ENCODE assay signal across 1 cellular context in genomic region chr1:202805886-202806511, GRCh38.
TF ChIP-seq lines count a peak whose summit lies in the region.

No MANE protein-coding gene starts in this region.

TF ChIP-seq in IMR-90, 13 proteins besides CTCF, POLR2A, EP300 and RAD21:
- TF ChIP-seq BHLHE40 (IDR thresholded peaks at IDR 0.05; ENCODE audit: low read depth, low read length) (no peak), CEBPB (IDR thresholded peaks at IDR 0.05; ENCODE audit: low read depth, low read length) (no peak), FOS (IDR thresholded peaks at IDR 0.05; ENCODE audit: low read depth, low read length) (no peak), SMC3 (IDR thresholded peaks at IDR 0.05; ENCODE audit: low read depth, low read length) (no peak), CHD1 (IDR thresholded peaks at IDR 0.05; ENCODE audit: low read depth, low read length) (no peak), NFE2L2 (IDR thresholded peaks at IDR 0.05; ENCODE audit: low read depth, low read length) (no peak), MXI1 (IDR thresholded peaks at IDR 0.05; ENCODE audit: borderline replicate concordance, low read depth, low read length) (no peak), RCOR1 (IDR thresholded peaks at IDR 0.05; ENCODE audit: insufficient replicate concordance, low read length) (no peak), MAZ (IDR thresholded peaks at IDR 0.05; ENCODE audit: borderline replicate concordance, low read depth, low read length) (no peak), ELK1 (IDR thresholded peaks at IDR 0.05; ENCODE audit: borderline replicate concordance, low read depth, low read length) (no peak), RFX5 (IDR thresholded peaks at IDR 0.05; ENCODE audit: low read depth, low read length) (no peak), MAFK (IDR thresholded peaks at IDR 0.05; ENCODE audit: low read depth, low read length) (no peak), USF2 (IDR thresholded peaks at IDR 0.05; ENCODE audit: low read depth, low read length) (no peak)
